ENCODE assay signal across 27 cellular contexts in genomic region chr17:50522766-50523165, GRCh38. TPM values are rescaled to one million over a fixed set of nuclear protein-coding genes. Genes with fewer than 3 reads are reported as not detected.
"Had no signal": no experiment of that assay in that cellular context is flagged by ENCODE, and none has a peak within 500 bp of the region (broad histone marks: within the 10 kb centered on the region; RNA-seq: fewer than 3 reads in every experiment).

No MANE protein-coding gene starts in this region.

- H3K79me2 ChIP-seq: parathyroid adenoma had no signal

- H3K9ac ChIP-seq: parathyroid adenoma had no signal

- H3K27me3 Mint-ChIP-seq: naive thymus-derived CD8-positive, alpha-beta T cell; stimulated activated naive B cell treated with anti-CD40 and anti-IgM and Interleukin-4, amounts not matched to agents 10 μg/mL and 1 μg/mL and 100 μg/mL, for 72 hours; stimulated activated naive CD8-positive, alpha-beta T cell treated with anti-CD3 and anti-CD28 coated beads, Interleukin-15, amount 100 ng/mL, for 72 hours had no signal

- H2AFZ ChIP-seq: parathyroid adenoma had no signal

- H3K4me3 ChIP-seq: esophagus squamous epithelium, lung, prostate gland, skin epidermis, testis, tibial nerve, upper lobe of right lung, vagina had no signal

- H3K4me3 Mint-ChIP-seq: immature natural killer cell; naive thymus-derived CD8-positive, alpha-beta T cell; neural crest cell; stimulated activated naive B cell treated with anti-CD40 and anti-IgM and Interleukin-4, amounts not matched to agents 10 μg/mL and 1 μg/mL and 100 μg/mL, for 72 hours; stimulated activated naive CD8-positive, alpha-beta T cell treated with anti-CD3 and anti-CD28 coated beads, Interleukin-15, amount 100 ng/mL, for 72 hours had no signal

- H3K27ac Mint-ChIP-seq: immature natural killer cell; stimulated activated naive B cell treated with anti-CD40 and anti-IgM and Interleukin-4, amounts not matched to agents 10 μg/mL and 1 μg/mL and 100 μg/mL, for 72 hours; stimulated activated naive CD8-positive, alpha-beta T cell treated with anti-CD3 and anti-CD28 coated beads, Interleukin-15, amount 100 ng/mL, for 72 hours had no signal

- H3K36me3 ChIP-seq: esophagus squamous epithelium, prostate gland, tibial nerve, upper lobe of right lung, vagina had no signal

- DNase-seq: effector memory CD4-positive, alpha-beta T cell; esophagus squamous epithelium; foreskin fibroblast; immature natural killer cell; kidney; left cardiac atrium; left ventricle myocardium superior; mesendoderm; naive thymus-derived CD8-positive, alpha-beta T cell; occipital lobe; retina; stimulated activated CD4-positive, alpha-beta T cell treated with anti-CD3 and anti-CD28 coated beads, Interleukin-2, amount 100 ng/mL, for 24 hours; stimulated activated CD4-positive, alpha-beta T cell treated with anti-CD3 and anti-CD28 coated beads, Interleukin-4, amount 100 ng/mL, for 4 hours; stimulated activated naive B cell treated with anti-CD40 and anti-IgM and Interleukin-4, amounts not matched to agents 10 μg/mL and 1 μg/mL and 100 μg/mL, for 72 hours; stimulated activated naive CD8-positive, alpha-beta T cell treated with anti-CD3 and anti-CD28 coated beads, Interleukin-15, amount 100 ng/mL, for 72 hours; testis; upper lobe of right lung had no signal

- H3K27ac ChIP-seq: esophagus squamous epithelium, parathyroid adenoma, prostate gland, skin epidermis, testis, tibial nerve, upper lobe of right lung, vagina had no signal

- H3K36me3 Mint-ChIP-seq: immature natural killer cell; naive thymus-derived CD8-positive, alpha-beta T cell; stimulated activated naive B cell treated with anti-CD40 and anti-IgM and Interleukin-4, amounts not matched to agents 10 μg/mL and 1 μg/mL and 100 μg/mL, for 72 hours had no signal

- H3K9me3 Mint-ChIP-seq: immature natural killer cell; naive thymus-derived CD8-positive, alpha-beta T cell; neural crest cell; stimulated activated naive B cell treated with anti-CD40 and anti-IgM and Interleukin-4, amounts not matched to agents 10 μg/mL and 1 μg/mL and 100 μg/mL, for 72 hours; stimulated activated naive CD8-positive, alpha-beta T cell treated with anti-CD3 and anti-CD28 coated beads, Interleukin-15, amount 100 ng/mL, for 72 hours had no signal

- H3K4me1 Mint-ChIP-seq: immature natural killer cell; stimulated activated naive B cell treated with anti-CD40 and anti-IgM and Interleukin-4, amounts not matched to agents 10 μg/mL and 1 μg/mL and 100 μg/mL, for 72 hours; stimulated activated naive CD8-positive, alpha-beta T cell treated with anti-CD3 and anti-CD28 coated beads, Interleukin-15, amount 100 ng/mL, for 72 hours had no signal

- ATAC-seq: left cardiac atrium; left ventricle myocardium superior; naive thymus-derived CD8-positive, alpha-beta T cell; sciatic nerve; stimulated activated naive B cell treated with anti-CD40 and anti-IgM and Interleukin-4, amounts not matched to agents 10 μg/mL and 1 μg/mL and 100 μg/mL, for 72 hours; stimulated activated naive CD8-positive, alpha-beta T cell treated with anti-CD3 and anti-CD28 coated beads, Interleukin-15, amount 100 ng/mL, for 72 hours; upper lobe of right lung had no signal

- H3K27me3 ChIP-seq: esophagus squamous epithelium, testis, tibial nerve, upper lobe of right lung, vagina had no signal

- H3K4me1 ChIP-seq: parathyroid adenoma, upper lobe of right lung, vagina had no signal

- H3K9me3 ChIP-seq: esophagus squamous epithelium, prostate gland, testis, tibial nerve, upper lobe of right lung, vagina had no signal

RNA-seq across cellular contexts. Expression of gene EPN3, which starts 9.8 kb away (rescaled TPM):
- total RNA-seq: naive thymus-derived CD8-positive, alpha-beta T cell; neural crest cell; subcutaneous adipose tissue had no signal
- polyA plus RNA-seq: immature natural killer cell; naive thymus-derived CD8-positive, alpha-beta T cell had no signal

RNA-seq across cellular contexts. Expression of gene MYCBPAP, which starts 14.5 kb away (rescaled TPM):
- total RNA-seq: vagina had no signal

RNA-seq across cellular contexts. Expression of gene CACNA1G, which starts 37.7 kb away (rescaled TPM):
- total RNA-seq: epithelial cell of proximal tubule, upper lobe of right lung had no signal
- polyA plus RNA-seq: immature natural killer cell; naive thymus-derived CD8-positive, alpha-beta T cell had no signal
